In genomic region chr2:97966545-97967215, GRCh38 we compare ENCODE assay signal across 8 cellular contexts. TPM values are rescaled to one million over a fixed set of nuclear protein-coding genes. Genes with fewer than 3 reads are reported as not detected.
DNase-seq lines count a peak whose midpoint lies in the region; ATAC-seq, FAIRE-seq and TF ChIP-seq lines count a peak whose summit lies in the region.

No MANE protein-coding gene starts in this region.

- DNase-seq in GM12892 (ENCODE audit: insufficient read length) (no peak), kidney tubule cell (ENCODE audit: low spot score) (peak; percentile 17), amniotic stem cell (lab: John Stamatoyannopoulos, UW) (no peak), NCI-H2196 (lab: John Stamatoyannopoulos, UW; ENCODE audit: unreplicated experiment) (no peak), foreskin melanocyte (no peak)

- no peak for TF ChIP-seq POLR2A in GM12892 (IDR thresholded peaks at IDR 0.05; ENCODE audit: low read depth, low read length)

- peak; percentile 60 for FAIRE-seq in GM12892 (lab: Jason Lieb, UNC)

- ATAC-seq in GM21528 (IDR thresholded peaks at IDR 0.05; ENCODE audit: low FRiP score, unreplicated experiment) (peak; percentile 56), HG03521 (IDR thresholded peaks at IDR 0.05; ENCODE audit: unreplicated experiment) (peak; percentile 61), GM21423 (IDR thresholded peaks at IDR 0.05; ENCODE audit: unreplicated experiment) (no peak)

RNA-seq across cellular contexts. Expression of gene TMEM131, which starts 29.1 kb away (rescaled TPM):
- polyA plus RNA-seq in GM12892 (2012; ENCODE audit: missing spikeins) = 24.6 TPM
